Comparison of ENCODE assay signal across 8 cellular contexts in the genomic region with DNA sequence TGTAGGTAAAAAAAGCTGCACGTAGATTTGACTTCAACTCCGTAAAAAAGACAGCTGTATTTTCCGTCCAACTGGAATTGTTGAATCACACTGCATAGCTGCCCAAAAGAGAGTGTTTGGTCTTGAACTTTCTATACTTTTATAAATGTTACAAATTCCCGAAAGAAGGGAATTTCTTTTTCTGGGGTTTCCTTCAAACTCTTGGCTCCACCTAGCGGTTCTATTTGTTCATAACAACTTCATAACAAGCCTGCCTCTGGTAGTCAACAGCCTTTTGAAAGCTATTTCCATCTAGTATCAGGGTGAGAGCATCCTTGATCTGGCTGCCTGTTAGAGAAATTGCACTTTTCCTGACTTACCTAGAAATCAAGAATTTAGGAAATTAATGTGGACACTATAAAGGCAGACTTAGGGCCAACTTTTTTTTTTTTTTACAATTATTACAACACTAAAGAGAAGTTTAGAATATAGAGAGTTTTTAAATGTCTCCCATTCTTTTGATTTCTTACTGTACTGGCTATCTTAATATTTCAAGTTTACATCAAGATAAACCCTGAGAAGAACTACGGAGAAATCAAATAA. TPM values are rescaled to one million over a fixed set of nuclear protein-coding genes. Genes with fewer than 3 reads are reported as not detected.
A peak's percentile ranks its signal among the peaks of the same experiment; 100 is the strongest.
DNase-seq lines count a peak whose midpoint lies in the region; ATAC-seq and TF ChIP-seq lines count a peak whose summit lies in the region.

No MANE protein-coding gene starts in this region.

- peaks cover 0 to 2% (median 0%) of the 10 kb centered on the region in 3 donors for H3K36me3 ChIP-seq in esophagus squamous epithelium

- POLR2A ChIA-PET in naive thymus-derived CD8-positive, alpha-beta T cell (lab: Charles Lee) = interaction anchor here (0.5 to 2.9 kb wide), 11 partner anchors 48 to 1474 kb away, joined by 3 to 30 read pairs (median 4); a partner anchor contains a TSS

- H3K4me1 ChIP-seq in esophagus squamous epithelium = peaks cover 3 to 31% (median 16%) of the 10 kb centered on the region in 3 donors

- H3K27ac Mint-ChIP-seq in naive thymus-derived CD8-positive, alpha-beta T cell = peak overlapping the region; percentile 49 to 98 (median 88)

- peaks cover 13 to 53% (median 47%) of the 10 kb centered on the region in 4 donors for H3K4me1 Mint-ChIP-seq in naive thymus-derived CD8-positive, alpha-beta T cell

- H3K4me3 Mint-ChIP-seq in naive thymus-derived CD8-positive, alpha-beta T cell = peak overlapping the region in 1 of 10 donors; percentile 5

- peak overlapping the region in 1 of 4 donors; percentile 43 for H3K4me3 ChIP-seq in esophagus squamous epithelium

- TF ChIP-seq CTCF in esophagus squamous epithelium (IDR thresholded peaks at IDR 0.05) = peak; percentile 39 to 79 (median 70)

- DNase-seq in stimulated activated CD4-positive, alpha-beta T cell treated with anti-CD3 and anti-CD28 coated beads, Interleukin-4, amount 100 ng/mL, for 24 hours = peak; percentile 40
- DNase-seq in stimulated activated CD4-positive, alpha-beta T cell treated with anti-CD3 and anti-CD28 coated beads, Interleukin-4, amount 100 ng/mL, for 1 hour = no peak
- peak; percentile 61 for DNase-seq in NCI-H1105 (lab: John Stamatoyannopoulos, UW)
- peak; percentile 38 for DNase-seq in SW480 (ENCODE audit: low spot score)
- DNase-seq in esophagus squamous epithelium (lab: John Stamatoyannopoulos, UW) = no peak
- DNase-seq in naive thymus-derived CD8-positive, alpha-beta T cell = peak in 5 of 10 donors; percentile 25 to 63 (median 55)
- DNase-seq in posterior cingulate gyrus = no peak

- H3K36me3 Mint-ChIP-seq in naive thymus-derived CD8-positive, alpha-beta T cell = peaks cover 0 to 2% (median 0%) of the 10 kb centered on the region in 3 donors

- TF ChIP-seq POLR2A in esophagus squamous epithelium (IDR thresholded peaks at IDR 0.05) = no peak

- no peaks in the 10 kb centered on the region for H3K27me3 Mint-ChIP-seq in naive thymus-derived CD8-positive, alpha-beta T cell

- H3K27ac ChIP-seq in esophagus squamous epithelium = no peak overlapping the region

- intact Hi-C loops in esophagus squamous epithelium (cut with DNase I) (loop anchor here (10.0 kb wide), 1 partner anchor 470 kb away; no protein-coding TSS in a partner anchor), posterior cingulate gyrus (cut with DNase I) (loop anchor here (1.0 to 5.0 kb wide), 5 partner anchors 65 to 534 kb away; a partner anchor contains a TSS)

- H3K27me3 ChIP-seq in esophagus squamous epithelium = no peaks in the 10 kb centered on the region

- WGBS in esophagus squamous epithelium, 2 donors = 18 to 19% methylated on average over 6 of the region's 6 CpGs

- no peaks in the 10 kb centered on the region for H3K9me3 Mint-ChIP-seq in naive thymus-derived CD8-positive, alpha-beta T cell

- no peak for ATAC-seq in naive thymus-derived CD8-positive, alpha-beta T cell
- no peak for ATAC-seq in GM19035 (IDR thresholded peaks at IDR 0.05; ENCODE audit: unreplicated experiment)

- no peaks in the 10 kb centered on the region for H3K9me3 ChIP-seq in esophagus squamous epithelium

RNA-seq across cellular contexts. Expression of a gene that starts 48.1 kb away (rescaled TPM):
- total RNA-seq in esophagus squamous epithelium = 10 to 100 TPM; 20.9 to 24.8 (median 23.3) TPM
- 10 to 100 TPM; 18.5 to 20.5 TPM for total RNA-seq in naive thymus-derived CD8-positive, alpha-beta T cell
- polyA plus RNA-seq in naive thymus-derived CD8-positive, alpha-beta T cell = 10 to 100 TPM; 12.7 to 16.7 (median 13.8) TPM

Comparison
In these comparisons a context has a peak if more than half of its experiments do, and no peak if none do; other contexts are left out.
1. DNase-seq: peak in stimulated activated CD4-positive, alpha-beta T cell treated with anti-CD3 and anti-CD28 coated beads, Interleukin-4, amount 100 ng/mL, for 24 hours (single experiment), NCI-H1105 (single experiment) and SW480 (single experiment); none in stimulated activated CD4-positive, alpha-beta T cell treated with anti-CD3 and anti-CD28 coated beads, Interleukin-4, amount 100 ng/mL, for 1 hour (single experiment), esophagus squamous epithelium (single experiment) and posterior cingulate gyrus (0 of 10).